Comparison of ENCODE assay signal across 8 cellular contexts in the genomic region with DNA sequence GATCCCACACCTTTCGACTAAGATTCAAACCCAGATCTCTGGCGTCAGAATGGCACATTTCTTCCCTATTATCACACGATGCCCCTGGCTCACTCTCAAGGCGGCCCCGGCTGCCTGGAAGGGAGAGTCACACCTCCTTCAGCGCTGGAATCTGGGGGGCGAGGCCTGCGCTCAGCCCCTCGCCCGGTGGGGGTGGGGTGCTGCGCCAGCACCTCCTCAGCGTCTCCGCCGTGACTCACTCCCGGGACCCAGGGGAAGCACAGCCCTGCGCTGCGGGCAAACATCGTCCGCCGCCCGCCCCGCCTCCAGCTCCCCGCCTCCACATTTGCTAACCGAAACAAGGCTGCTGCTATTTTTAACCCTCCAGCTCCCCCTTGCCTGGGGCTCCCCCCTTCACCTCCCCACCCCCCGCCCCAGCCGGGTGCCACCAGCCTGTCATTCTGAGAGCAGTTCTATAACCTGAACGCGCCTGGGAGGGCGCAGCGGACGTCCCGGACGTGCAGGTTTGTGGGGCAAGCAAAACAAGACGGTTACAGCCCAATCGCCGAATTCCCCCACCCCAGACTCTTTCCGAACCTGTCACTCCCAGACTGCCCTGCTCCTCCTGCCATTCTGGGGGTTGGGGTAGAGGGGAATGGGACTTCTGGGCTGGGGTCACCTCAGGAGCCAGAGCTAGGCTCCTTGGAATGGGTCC. TPM values are rescaled to one million over a fixed set of nuclear protein-coding genes. Genes with fewer than 3 reads are reported as not detected.
DNase-seq lines count a peak whose midpoint lies in the region; ATAC-seq, FAIRE-seq and TF ChIP-seq lines count a peak whose summit lies in the region.

No MANE protein-coding gene starts in this region.

- peak; percentile 76 for ATAC-seq in GM21529 (IDR thresholded peaks at IDR 0.05; ENCODE audit: unreplicated experiment)

- TF ChIP-seq POLR2A in breast epithelium (IDR thresholded peaks at IDR 0.05), result no peak

- H3K9ac ChIP-seq in kidney (ENCODE audit: low read length in 2 of 2), result peak overlapping the region; percentile 74 to 80

- TF ChIP-seq CTCF in WI38 (IDR thresholded peaks at IDR 0.05; ENCODE audit: low read depth, low read length), result no peak
- TF ChIP-seq CTCF in breast epithelium (IDR thresholded peaks at IDR 0.05), result no peak
- TF ChIP-seq CTCF in kidney (IDR thresholded peaks at IDR 0.05; ENCODE audit: borderline replicate concordance, extremely low read depth, insufficient read depth), result no peak

- H3K4me1 ChIP-seq in breast epithelium, result peaks cover 44 to 70% of the 10 kb centered on the region in 2 donors
- H3K4me1 ChIP-seq in kidney (ENCODE audit: control insufficient read depth in 1 of 2, insufficient read depth in 1 of 2, low read depth in 1 of 2, low read length in 2 of 2), result peaks cover 58 to 76% of the 10 kb centered on the region in 2 donors

- H3K9me3 ChIP-seq in breast epithelium (no peaks in the 10 kb centered on the region), kidney (ENCODE audit: control insufficient read depth in 1 of 2, low read length in 2 of 2) (no peaks in the 10 kb centered on the region)

- FAIRE-seq in kidney (lab: Jason Lieb, UNC), result no peak

- DNase-seq in Caki2 (ENCODE audit: low read depth) (peak; percentile 67), breast epithelium (ENCODE audit: low spot score in 2 of 2) (peak; percentile 81 to 88), kidney (peak; percentile 97), NCI-H2107 (lab: John Stamatoyannopoulos, UW) (no peak)
- DNase-seq in stimulated activated CD4-positive, alpha-beta T cell treated with anti-CD3 and anti-CD28 coated beads, Interleukin-15, amount 100 ng/mL, for 48 hours (ENCODE audit: low read depth in 2 of 2), result peak; percentile 91 to 94

- no peak for TF ChIP-seq RAD21 in Ishikawa (IDR thresholded peaks at IDR 0.05; ENCODE audit: low read depth)

- no peak for TF ChIP-seq EP300 in Ishikawa (IDR thresholded peaks at IDR 0.05; ENCODE audit: borderline replicate concordance)

- H3K36me3 ChIP-seq in breast epithelium (no peaks in the 10 kb centered on the region), kidney (ENCODE audit: control insufficient read depth in 1 of 2, insufficient read depth in 2 of 2, low read length in 2 of 2) (no peaks in the 10 kb centered on the region)

- H3K4me3 ChIP-seq in WI38 (ENCODE audit: low read depth, low read length) (peak overlapping the region; percentile 52), breast epithelium (peak overlapping the region; percentile 43 to 70 (median 43)), kidney (ENCODE audit: low read length in 2 of 2) (peak overlapping the region; percentile 48 to 49)

- intact Hi-C loops in breast epithelium (cut with DNase I; ENCODE audit: low total_unique reads), result no loop called here
- intact Hi-C loops in kidney (cut with DNase I), result no loop called here

- in situ Hi-C loops in Caki2 (cut with HindIII; ENCODE audit: low pct_unique_long_range_greater_than_20kb, low sequenced_read_pairs), result no loop called here

- no peaks in the 10 kb centered on the region for H3K27me3 ChIP-seq in breast epithelium

- H3K27ac ChIP-seq in breast epithelium (peak overlapping the region; percentile 98 to 99), kidney (ENCODE audit: low read depth in 2 of 2, low read length in 2 of 2) (peak overlapping the region; percentile 92 to 99)

TF ChIP-seq in Ishikawa, 13 proteins besides CTCF, POLR2A, EP300 and RAD21:
- TF ChIP-seq CEBPB (IDR thresholded peaks at IDR 0.05) (no peak), ZBTB7A (IDR thresholded peaks at IDR 0.05; ENCODE audit: low read depth) (0 out of 2 replicates have a peak, but pooled peaks have one; percentile 21)

RNA-seq across cellular contexts. Expression of gene HDAC7, which starts 6.8 kb away (rescaled TPM):
- 10.9 and 12.4 TPM in 2 replicates for total RNA-seq in Caki2 (2014; rRNA removed; shearing (Covaris generic); ENCODE audit: low replicate concordance)
- 10 to 100 TPM; 37.6 to 77.0 (median 44.9) TPM for total RNA-seq in breast epithelium
- 132 TPM for total RNA-seq in kidney
- polyA plus RNA-seq in kidney (ENCODE audit: insufficient read depth, low read depth, low replicate concordance), result 35.0 TPM

RNA-seq across cellular contexts. Expression of gene SLC48A1, which starts 39.9 kb away (rescaled TPM):
- 151 and 222 TPM in 2 replicates for total RNA-seq in Caki2 (2014; rRNA removed; shearing (Covaris generic); ENCODE audit: low replicate concordance)
- 10 to 100 TPM; 27.5 to 51.5 (median 30.6) TPM for total RNA-seq in breast epithelium
- total RNA-seq in kidney, result 69.9 TPM
- polyA plus RNA-seq in kidney (ENCODE audit: insufficient read depth, low read depth, low replicate concordance), result 56.9 TPM

RNA-seq across cellular contexts. Expression of gene RAPGEF3, which starts 54.3 kb away (rescaled TPM):
- 106 and 112 TPM in 2 replicates for total RNA-seq in Caki2 (2014; rRNA removed; shearing (Covaris generic); ENCODE audit: low replicate concordance)
- total RNA-seq in breast epithelium, result 10 to 100 TPM; 40.6 to 87.8 (median 60.3) TPM
- total RNA-seq in kidney, result 179 TPM
- 84.3 TPM for polyA plus RNA-seq in kidney (ENCODE audit: insufficient read depth, low read depth, low replicate concordance)
